ENCODE assay signal across 17 cellular contexts in genomic region chr15:68018797-68019196, GRCh38. TPM values are rescaled to one million over a fixed set of nuclear protein-coding genes. Genes with fewer than 3 reads are reported as not detected.
DNase-seq lines count a peak whose midpoint lies in the region; ATAC-seq and TF ChIP-seq lines count a peak whose summit lies in the region.
"Had no signal": no experiment of that assay in that cellular context is flagged by ENCODE, and none has a peak within 500 bp of the region (broad histone marks: within the 10 kb centered on the region; RNA-seq: fewer than 3 reads in every experiment).

No MANE protein-coding gene starts in this region.

- CTCF ChIA-PET in MCF 10A (lab: Yijun Ruan, JAX): no interaction called here
- CTCF ChIA-PET in mammary epithelial cell (lab: Charles Lee; ENCODE audit: low non-redundant PET): no interaction called here
- CTCF ChIA-PET in T-cell (lab: Charles Lee): interaction anchor here in 1 of 2 donors (0.7 kb wide), 1 partner anchor 198 kb away, joined by 3 read pairs; no protein-coding TSS in a partner anchor

- H4K20me1 ChIP-seq in mammary epithelial cell (ENCODE audit: insufficient read depth, low read length) (no peaks in the 10 kb centered on the region), hepatocyte (ENCODE audit: insufficient read depth, poor library complexity, severe bottlenecking) (no peaks in the 10 kb centered on the region)
- H4K20me1 ChIP-seq: BLaER1 had no signal

- in situ Hi-C loops in mammary epithelial cell (cut with MboI; ENCODE audit: low sequenced_read_pairs in 2 of 2): no loop called here

- H3K9me3 ChIP-seq in mammary epithelial cell (replicated peaks; ENCODE audit: insufficient read depth, low read length) (no peaks in the 10 kb centered on the region), T-helper 17 cell (ENCODE audit: control insufficient read depth, low read length, poor library complexity, severe bottlenecking) (no peaks in the 10 kb centered on the region), hepatocyte (ENCODE audit: low read depth) (no peaks in the 10 kb centered on the region)
- H3K9me3 ChIP-seq: BLaER1, HAP-1 had no signal

- no peaks in the 10 kb centered on the region for H3K79me2 ChIP-seq in mammary epithelial cell (ENCODE audit: insufficient read depth, low read length)
- H3K79me2 ChIP-seq in hepatocyte: no peaks in the 10 kb centered on the region

- BruUV-seq in MCF 10A (replicated peaks; lab: Mats Ljungman, UMichigan) (no TSS peak), mammary epithelial cell (replicated peaks; lab: Mats Ljungman, UMichigan) (no TSS peak)

- no peaks in the 10 kb centered on the region for H3K36me3 ChIP-seq in mammary epithelial cell (ENCODE audit: insufficient read depth, low read length)
- H3K36me3 ChIP-seq in hepatocyte (replicated peaks; ENCODE audit: insufficient read depth, low read depth): no peaks in the 10 kb centered on the region
- H3K36me3 ChIP-seq: BLaER1, HAP-1 had no signal

- H3K9me3 Mint-ChIP-seq in MCF 10A (ENCODE audit: unreplicated experiment): no peaks in the 10 kb centered on the region
- H3K9me3 Mint-ChIP-seq in type B pancreatic cell: peaks cover 6% of the 10 kb centered on the region
- H3K9me3 Mint-ChIP-seq in T-cell: no peaks in the 10 kb centered on the region
- H3K9me3 Mint-ChIP-seq: CD8-positive, alpha-beta T cell had no signal

- intact Hi-C loops in MCF 10A (cut with micrococcal nuclease): no loop called here
- intact Hi-C loops in mammary epithelial cell (cut with micrococcal nuclease): no loop called here

- no peak for DNase-seq in MCF 10A (ENCODE audit: unreplicated experiment)
- DNase-seq in mammary epithelial cell: no peak
- DNase-seq in T-helper 17 cell: no peak
- DNase-seq in hepatocyte (ENCODE audit: low spot score): no peak
- no peak for DNase-seq in type B pancreatic cell (ENCODE audit: extremely low spot score, unreplicated experiment)
- no peak for DNase-seq in T-cell
- DNase-seq in NCI-H2196 (lab: John Stamatoyannopoulos, UW; ENCODE audit: unreplicated experiment): no peak
- DNase-seq: CD4-positive, CD25-positive, alpha-beta regulatory T cell; CD8-positive, alpha-beta T cell; DMS53; DMS79 treated with DMSO at 0.1 percent for 48 hours; GOT3 had no signal

- no peak overlapping the region for H3K4me2 ChIP-seq in mammary epithelial cell (ENCODE audit: insufficient read depth, low read depth, low read length)
- no peak overlapping the region for H3K4me2 ChIP-seq in hepatocyte
- H3K4me2 ChIP-seq: BLaER1 had no signal

- H2AFZ ChIP-seq in mammary epithelial cell (ENCODE audit: low read depth, low read length) (no peak overlapping the region), hepatocyte (no peak overlapping the region)

- TF ChIP-seq CTCF in MCF 10A (IDR thresholded peaks at IDR 0.05; ENCODE audit: unreplicated experiment) (no peak), mammary epithelial cell (conservative IDR thresholded peaks at IDR 0.05 in 1 of 2, IDR thresholded peaks at IDR 0.05 in 1 of 2; ENCODE audit: extremely low read depth in 1 of 2, insufficient read depth in 1 of 2, low read depth in 1 of 2, low read length in 2 of 2) (no peak), hepatocyte (IDR thresholded peaks at IDR 0.05; ENCODE audit: poor library complexity) (no peak), type B pancreatic cell (conservative IDR thresholded peaks at IDR 0.05) (no peak)

- dilution Hi-C loops in mammary epithelial cell (cut with HindIII; ENCODE audit: low sequenced_read_pairs): no loop called here

- H3K27ac ChIP-seq in mammary epithelial cell (ENCODE audit: insufficient read depth, low read depth, low read length) (no peak overlapping the region), hepatocyte (peak overlapping the region; percentile 51)
- H3K27ac ChIP-seq: 22Rv1, BLaER1 had no signal

- no peak overlapping the region for H3K9ac ChIP-seq in mammary epithelial cell (ENCODE audit: insufficient read depth, low read length)
- H3K9ac ChIP-seq: BLaER1 had no signal

- no peaks in the 10 kb centered on the region for H3K9me2 ChIP-seq in hepatocyte (replicated peaks; ENCODE audit: insufficient read depth)

- no peaks in the 10 kb centered on the region for H3K36me3 Mint-ChIP-seq in MCF 10A (ENCODE audit: insufficient read depth, unreplicated experiment)
- no peaks in the 10 kb centered on the region for H3K36me3 Mint-ChIP-seq in T-helper 17 cell (ENCODE audit: low read depth)
- H3K36me3 Mint-ChIP-seq in type B pancreatic cell: peaks cover 4% of the 10 kb centered on the region
- H3K36me3 Mint-ChIP-seq in T-cell: no peaks in the 10 kb centered on the region
- H3K36me3 Mint-ChIP-seq: CD4-positive, CD25-positive, alpha-beta regulatory T cell; CD8-positive, alpha-beta T cell had no signal

- POLR2A ChIA-PET in MCF 10A (lab: Yijun Ruan, JAX) (no interaction called here), T-cell (lab: Charles Lee) (no interaction called here)

- H3K27ac Mint-ChIP-seq in MCF 10A (ENCODE audit: low read depth, unreplicated experiment) (peak overlapping the region; percentile 55), T-helper 17 cell (peak overlapping the region; percentile 19), type B pancreatic cell (peak overlapping the region; percentile 99), T-cell (no peak overlapping the region)
- H3K27ac Mint-ChIP-seq: B cell; CD4-positive, CD25-positive, alpha-beta regulatory T cell; CD8-positive, alpha-beta T cell had no signal

- no peaks in the 10 kb centered on the region for H3K27me3 Mint-ChIP-seq in MCF 10A (ENCODE audit: insufficient read depth, unreplicated experiment)
- peaks cover 9% of the 10 kb centered on the region for H3K27me3 Mint-ChIP-seq in T-helper 17 cell
- no peaks in the 10 kb centered on the region for H3K27me3 Mint-ChIP-seq in type B pancreatic cell
- peaks cover 0 to 1% of the 10 kb centered on the region in 2 donors for H3K27me3 Mint-ChIP-seq in T-cell

- H3K27me3 ChIP-seq in mammary epithelial cell (ENCODE audit: insufficient read depth, low read length) (no peaks in the 10 kb centered on the region), hepatocyte (no peaks in the 10 kb centered on the region)
- H3K27me3 ChIP-seq: BLaER1 had no signal

- peaks cover 12% of the 10 kb centered on the region for H3K4me1 ChIP-seq in mammary epithelial cell (ENCODE audit: insufficient read depth, low read length)
- H3K4me1 ChIP-seq in hepatocyte (ENCODE audit: insufficient read depth): no peaks in the 10 kb centered on the region
- H3K4me1 ChIP-seq: BLaER1, HAP-1 had no signal

- H3K4me3 Mint-ChIP-seq in MCF 10A (ENCODE audit: unreplicated experiment) (no peak overlapping the region), T-helper 17 cell (no peak overlapping the region), type B pancreatic cell (no peak overlapping the region), T-cell (no peak overlapping the region)
- H3K4me3 Mint-ChIP-seq: B cell; CD4-positive, CD25-positive, alpha-beta regulatory T cell; CD8-positive, alpha-beta T cell had no signal

- ATAC-seq in T-helper 17 cell (no peak), T-cell (replicated peaks in 1 of 4) (no peak), HG02588 (IDR thresholded peaks at IDR 0.05; ENCODE audit: unreplicated experiment) (no peak)
- ATAC-seq: CD8-positive, alpha-beta T cell had no signal

- 88% methylated on average over 3 of the region's 3 CpGs for WGBS in mammary epithelial cell (ENCODE audit: low coverage, missing lambda C conversion rate)
- 90% methylated on average over 3 of the region's 3 CpGs for WGBS in hepatocyte (ENCODE audit: low lambda C conversion rate, missing lambda C conversion rate)

- H3K4me1 Mint-ChIP-seq in MCF 10A (ENCODE audit: insufficient read depth, unreplicated experiment) (peaks cover 25% of the 10 kb centered on the region), T-helper 17 cell (peaks cover 2% of the 10 kb centered on the region), type B pancreatic cell (ENCODE audit: unreplicated experiment) (peaks cover 8% of the 10 kb centered on the region), T-cell (no peaks in the 10 kb centered on the region)
- H3K4me1 Mint-ChIP-seq: B cell; CD4-positive, CD25-positive, alpha-beta regulatory T cell had no signal

- H3K4me3 ChIP-seq in mammary epithelial cell (replicated peaks in 1 of 3; ENCODE audit: insufficient read depth in 1 of 3, low read depth in 2 of 3, low read length in 3 of 3) (no peak overlapping the region), hepatocyte (no peak overlapping the region)
- H3K4me3 ChIP-seq: BLaER1, HAP-1 had no signal

RNA-seq across cellular contexts. Expression of gene PIAS1, which starts 35.3 kb away (rescaled TPM):
- 32.9 and 36.8 TPM in 2 replicates for total RNA-seq in MCF 10A (2022)
- total RNA-seq in mammary epithelial cell: 10 to 100 TPM; 30.2 to 31.0 TPM
- 39.6 TPM for polyA plus RNA-seq in mammary epithelial cell
- 54.6 TPM for polyA minus RNA-seq in mammary epithelial cell
- 10 to 100 TPM; 76.7 to 81.9 TPM for total RNA-seq in T-helper 17 cell
- 22.6 and 31.3 TPM in 2 replicates for total RNA-seq in hepatocyte
- 45.4 and 66.8 TPM in 2 replicates for polyA plus RNA-seq in hepatocyte
- total RNA-seq in type B pancreatic cell (ENCODE audit: low replicate concordance): 56.2 and 67.2 TPM in 2 replicates
- 10 to 100 TPM; 63.7 to 96.5 (median 70.3) TPM for total RNA-seq in T-cell

Comparison
In these comparisons a context has a peak if more than half of its experiments do, and no peak if none do; other contexts are left out.
1. H3K27ac Mint-ChIP-seq: peak in MCF 10A (single experiment), T-helper 17 cell (single experiment) and type B pancreatic cell (single experiment); none in T-cell (0 of 2).